1 cellular context compared by ENCODE assay signal in the genomic region with DNA sequence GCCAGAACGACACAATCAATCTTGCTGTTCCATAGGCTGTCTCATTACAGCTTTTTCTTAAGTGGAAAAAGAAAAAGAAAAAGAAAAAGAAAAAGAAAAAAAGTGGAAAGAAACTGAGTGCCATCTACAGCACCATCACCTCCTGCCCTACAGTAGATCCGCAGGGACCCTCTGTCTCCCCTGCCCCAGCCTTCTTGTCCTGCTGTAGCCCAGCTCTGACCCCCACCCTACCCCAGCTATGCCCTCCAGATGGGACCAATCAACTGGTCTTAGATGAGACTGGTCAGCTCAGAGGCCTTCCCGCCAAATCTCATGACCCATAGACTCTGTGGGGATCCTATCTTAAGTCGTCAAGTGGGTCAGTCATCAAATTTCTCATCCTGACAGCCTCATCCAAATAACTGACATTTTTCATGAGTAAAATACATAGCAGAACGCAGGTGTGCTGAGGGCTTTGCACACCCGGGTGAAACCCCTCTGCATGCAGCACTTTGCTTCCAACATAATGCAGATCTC.
TF ChIP-seq lines count a peak whose summit lies in the region.

No MANE protein-coding gene starts in this region.

TF ChIP-seq in H1, 55 proteins besides CTCF, POLR2A, EP300 and RAD21:
- TF ChIP-seq, protein P1, sequence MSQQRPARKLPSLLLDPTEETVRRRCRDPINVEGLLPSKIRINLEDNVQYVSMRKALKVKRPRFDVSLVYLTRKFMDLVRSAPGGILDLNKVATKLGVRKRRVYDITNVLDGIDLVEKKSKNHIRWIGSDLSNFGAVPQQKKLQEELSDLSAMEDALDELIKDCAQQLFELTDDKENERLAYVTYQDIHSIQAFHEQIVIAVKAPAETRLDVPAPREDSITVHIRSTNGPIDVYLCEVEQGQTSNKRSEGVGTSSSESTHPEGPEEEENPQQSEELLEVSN (IDR thresholded peaks at IDR 0.05): peak; percentile 68; the same call in 1 of the 2 replicates
- TF ChIP-seq ZNF274 (IDR thresholded peaks at IDR 0.05; ENCODE audit: borderline replicate concordance, extremely low read depth, low read length) (no peak), ASH2L (IDR thresholded peaks at IDR 0.05; ENCODE audit: low read length) (no peak)
- TF ChIP-seq, protein P2, sequence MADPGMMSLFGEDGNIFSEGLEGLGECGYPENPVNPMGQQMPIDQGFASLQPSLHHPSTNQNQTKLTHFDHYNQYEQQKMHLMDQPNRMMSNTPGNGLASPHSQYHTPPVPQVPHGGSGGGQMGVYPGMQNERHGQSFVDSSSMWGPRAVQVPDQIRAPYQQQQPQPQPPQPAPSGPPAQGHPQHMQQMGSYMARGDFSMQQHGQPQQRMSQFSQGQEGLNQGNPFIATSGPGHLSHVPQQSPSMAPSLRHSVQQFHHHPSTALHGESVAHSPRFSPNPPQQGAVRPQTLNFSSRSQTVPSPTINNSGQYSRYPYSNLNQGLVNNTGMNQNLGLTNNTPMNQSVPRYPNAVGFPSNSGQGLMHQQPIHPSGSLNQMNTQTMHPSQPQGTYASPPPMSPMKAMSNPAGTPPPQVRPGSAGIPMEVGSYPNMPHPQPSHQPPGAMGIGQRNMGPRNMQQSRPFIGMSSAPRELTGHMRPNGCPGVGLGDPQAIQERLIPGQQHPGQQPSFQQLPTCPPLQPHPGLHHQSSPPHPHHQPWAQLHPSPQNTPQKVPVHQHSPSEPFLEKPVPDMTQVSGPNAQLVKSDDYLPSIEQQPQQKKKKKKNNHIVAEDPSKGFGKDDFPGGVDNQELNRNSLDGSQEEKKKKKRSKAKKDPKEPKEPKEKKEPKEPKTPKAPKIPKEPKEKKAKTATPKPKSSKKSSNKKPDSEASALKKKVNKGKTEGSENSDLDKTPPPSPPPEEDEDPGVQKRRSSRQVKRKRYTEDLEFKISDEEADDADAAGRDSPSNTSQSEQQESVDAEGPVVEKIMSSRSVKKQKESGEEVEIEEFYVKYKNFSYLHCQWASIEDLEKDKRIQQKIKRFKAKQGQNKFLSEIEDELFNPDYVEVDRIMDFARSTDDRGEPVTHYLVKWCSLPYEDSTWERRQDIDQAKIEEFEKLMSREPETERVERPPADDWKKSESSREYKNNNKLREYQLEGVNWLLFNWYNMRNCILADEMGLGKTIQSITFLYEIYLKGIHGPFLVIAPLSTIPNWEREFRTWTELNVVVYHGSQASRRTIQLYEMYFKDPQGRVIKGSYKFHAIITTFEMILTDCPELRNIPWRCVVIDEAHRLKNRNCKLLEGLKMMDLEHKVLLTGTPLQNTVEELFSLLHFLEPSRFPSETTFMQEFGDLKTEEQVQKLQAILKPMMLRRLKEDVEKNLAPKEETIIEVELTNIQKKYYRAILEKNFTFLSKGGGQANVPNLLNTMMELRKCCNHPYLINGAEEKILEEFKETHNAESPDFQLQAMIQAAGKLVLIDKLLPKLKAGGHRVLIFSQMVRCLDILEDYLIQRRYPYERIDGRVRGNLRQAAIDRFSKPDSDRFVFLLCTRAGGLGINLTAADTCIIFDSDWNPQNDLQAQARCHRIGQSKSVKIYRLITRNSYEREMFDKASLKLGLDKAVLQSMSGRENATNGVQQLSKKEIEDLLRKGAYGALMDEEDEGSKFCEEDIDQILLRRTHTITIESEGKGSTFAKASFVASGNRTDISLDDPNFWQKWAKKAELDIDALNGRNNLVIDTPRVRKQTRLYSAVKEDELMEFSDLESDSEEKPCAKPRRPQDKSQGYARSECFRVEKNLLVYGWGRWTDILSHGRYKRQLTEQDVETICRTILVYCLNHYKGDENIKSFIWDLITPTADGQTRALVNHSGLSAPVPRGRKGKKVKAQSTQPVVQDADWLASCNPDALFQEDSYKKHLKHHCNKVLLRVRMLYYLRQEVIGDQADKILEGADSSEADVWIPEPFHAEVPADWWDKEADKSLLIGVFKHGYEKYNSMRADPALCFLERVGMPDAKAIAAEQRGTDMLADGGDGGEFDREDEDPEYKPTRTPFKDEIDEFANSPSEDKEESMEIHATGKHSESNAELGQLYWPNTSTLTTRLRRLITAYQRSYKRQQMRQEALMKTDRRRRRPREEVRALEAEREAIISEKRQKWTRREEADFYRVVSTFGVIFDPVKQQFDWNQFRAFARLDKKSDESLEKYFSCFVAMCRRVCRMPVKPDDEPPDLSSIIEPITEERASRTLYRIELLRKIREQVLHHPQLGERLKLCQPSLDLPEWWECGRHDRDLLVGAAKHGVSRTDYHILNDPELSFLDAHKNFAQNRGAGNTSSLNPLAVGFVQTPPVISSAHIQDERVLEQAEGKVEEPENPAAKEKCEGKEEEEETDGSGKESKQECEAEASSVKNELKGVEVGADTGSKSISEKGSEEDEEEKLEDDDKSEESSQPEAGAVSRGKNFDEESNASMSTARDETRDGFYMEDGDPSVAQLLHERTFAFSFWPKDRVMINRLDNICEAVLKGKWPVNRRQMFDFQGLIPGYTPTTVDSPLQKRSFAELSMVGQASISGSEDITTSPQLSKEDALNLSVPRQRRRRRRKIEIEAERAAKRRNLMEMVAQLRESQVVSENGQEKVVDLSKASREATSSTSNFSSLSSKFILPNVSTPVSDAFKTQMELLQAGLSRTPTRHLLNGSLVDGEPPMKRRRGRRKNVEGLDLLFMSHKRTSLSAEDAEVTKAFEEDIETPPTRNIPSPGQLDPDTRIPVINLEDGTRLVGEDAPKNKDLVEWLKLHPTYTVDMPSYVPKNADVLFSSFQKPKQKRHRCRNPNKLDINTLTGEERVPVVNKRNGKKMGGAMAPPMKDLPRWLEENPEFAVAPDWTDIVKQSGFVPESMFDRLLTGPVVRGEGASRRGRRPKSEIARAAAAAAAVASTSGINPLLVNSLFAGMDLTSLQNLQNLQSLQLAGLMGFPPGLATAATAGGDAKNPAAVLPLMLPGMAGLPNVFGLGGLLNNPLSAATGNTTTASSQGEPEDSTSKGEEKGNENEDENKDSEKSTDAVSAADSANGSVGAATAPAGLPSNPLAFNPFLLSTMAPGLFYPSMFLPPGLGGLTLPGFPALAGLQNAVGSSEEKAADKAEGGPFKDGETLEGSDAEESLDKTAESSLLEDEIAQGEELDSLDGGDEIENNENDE (IDR thresholded peaks at IDR 0.05; ENCODE audit: insufficient replicate concordance, low read length): no peak
